In genomic region chr6:9862603-9863167, GRCh38 we compare ENCODE assay signal across 28 cellular contexts.
"Had no signal": no experiment of that assay in that cellular context is flagged by ENCODE, and none has a peak within 500 bp of the region (broad histone marks: within the 10 kb centered on the region; RNA-seq: fewer than 3 reads in every experiment).

No MANE protein-coding gene starts in this region.

- H3K36me3 ChIP-seq: adrenal gland, ascending aorta, breast epithelium, cardiac muscle cell, colonic mucosa, esophagus muscularis mucosa, gastrocnemius medialis, heart left ventricle had no signal

- H3K27ac ChIP-seq: adrenal gland, ascending aorta, breast epithelium, cardiac muscle cell, colonic mucosa, esophagus muscularis mucosa, foreskin keratinocyte, gastrocnemius medialis, heart left ventricle had no signal

- H3K9me3 ChIP-seq: adrenal gland, ascending aorta, colonic mucosa, gastrocnemius medialis had no signal

- H3K27me3 ChIP-seq: adrenal gland, ascending aorta, breast epithelium, cardiac muscle cell, colonic mucosa, esophagus muscularis mucosa, foreskin keratinocyte, gastrocnemius medialis, heart left ventricle had no signal

- ATAC-seq: activated naive CD8-positive, alpha-beta T cell treated with anti-CD3 and anti-CD28 coated beads, Interleukin-2, amount 50 U/mL, for 24 hours; activated T-cell treated with anti-CD3 and anti-CD28 coated beads, Interleukin-2, amount 50 U/mL, for 72 hours; foreskin keratinocyte; gastrocnemius medialis; heart left ventricle had no signal

- H3K4me3 ChIP-seq: adrenal gland, ascending aorta, breast epithelium, cardiac muscle cell, colonic mucosa, esophagus muscularis mucosa, gastrocnemius medialis, heart left ventricle had no signal

- H3K4me1 ChIP-seq: adrenal gland, ascending aorta, breast epithelium, colonic mucosa, esophagus muscularis mucosa, foreskin keratinocyte, gastrocnemius medialis, heart left ventricle had no signal

- DNase-seq: activated CD4-positive, alpha-beta memory T cell treated with anti-CD3 and anti-CD28 coated beads, Interleukin-2, amount 10 ng/mL, durations not matched to agents 7 days and 5 days; activated CD4-positive, alpha-beta T cell treated with anti-CD3 and anti-CD28 coated beads for 1 hour; activated CD4-positive, alpha-beta T cell treated with anti-CD3 and anti-CD28 coated beads for 4 hours; activated CD4-positive, alpha-beta T cell treated with anti-CD3 and anti-CD28 coated beads, Interleukin-2, amount 10 ng/mL, durations not matched to agents 7 days and 5 days; activated CD4-positive, alpha-beta T cell treated with anti-CD3 and anti-CD28 coated beads, Interleukin-2, amount 50 U/mL, for 4 hours; activated CD8-positive, alpha-beta memory T cell treated with anti-CD3 and anti-CD28 coated beads, Interleukin-2, amount 50 U/mL, for 48 hours; activated gamma-delta T cell; activated naive CD4-positive, alpha-beta T cell; activated naive CD8-positive, alpha-beta T cell treated with anti-CD3 and anti-CD28 coated beads for 36 hours; activated naive CD8-positive, alpha-beta T cell treated with anti-CD3 and anti-CD28 coated beads, Interleukin-2, amount 50 U/mL, for 24 hours; activated T-cell treated with anti-CD3 and anti-CD28 coated beads for 4 hours; activated T-cell treated with anti-CD3 and anti-CD28 coated beads, Interleukin-2, amount 50 U/mL, for 24 hours; activated T-cell treated with anti-CD3 and anti-CD28 coated beads, Interleukin-2, amount 50 U/mL, for 72 hours; adrenal gland; amygdala; central memory CD4-positive, alpha-beta T cell; cerebellar nuclear complex; colonic mucosa; effector CD8-positive, alpha-beta T cell; foreskin keratinocyte; gastrocnemius medialis; glutamatergic neuron; heart left ventricle; T-helper 2 cell had no signal
